Comparison of ENCODE assay signal across 13 cellular contexts in genomic region chr20:58853976-58854637, GRCh38. TPM values are rescaled to one million over a fixed set of nuclear protein-coding genes. Genes with fewer than 3 reads are reported as not detected.
DNase-seq lines count a peak whose midpoint lies in the region; ATAC-seq and TF ChIP-seq lines count a peak whose summit lies in the region.
"Had no signal": no experiment of that assay in that cellular context is flagged by ENCODE, and none has a peak within 500 bp of the region (broad histone marks: within the 10 kb centered on the region; RNA-seq: fewer than 3 reads in every experiment).

No MANE protein-coding gene starts in this region.

- H3K4me1 Mint-ChIP-seq in natural killer cell = peaks cover 0 to 25% of the 10 kb centered on the region in 2 donors
- peaks cover 8 to 18% of the 10 kb centered on the region in 2 donors for H3K4me1 Mint-ChIP-seq in natural killer cell treated with Interleukin-12 subunit alpha and Interleukin-12 subunit beta and Interleukin-15 and Interleukin-18, amount 100 ng/mL, for 72 hours (ENCODE audit: low read depth in 2 of 2)
- peaks cover 39% of the 10 kb centered on the region for H3K4me1 Mint-ChIP-seq in central memory CD8-positive, alpha-beta T cell
- H3K4me1 Mint-ChIP-seq in naive thymus-derived CD8-positive, alpha-beta T cell = peaks cover 18 to 45% (median 27%) of the 10 kb centered on the region in 4 donors

- peaks cover 53 to 72% of the 10 kb centered on the region in 2 donors for H3K27me3 Mint-ChIP-seq in natural killer cell (ENCODE audit: low read depth in 2 of 2)
- H3K27me3 Mint-ChIP-seq in natural killer cell treated with Interleukin-12 subunit alpha and Interleukin-12 subunit beta and Interleukin-15 and Interleukin-18, amount 100 ng/mL, for 72 hours = peaks cover 44 to 49% of the 10 kb centered on the region in 2 donors
- H3K27me3 Mint-ChIP-seq in central memory CD8-positive, alpha-beta T cell = peaks cover 86% of the 10 kb centered on the region
- peaks cover 11 to 89% (median 47%) of the 10 kb centered on the region in 5 donors for H3K27me3 Mint-ChIP-seq in naive thymus-derived CD8-positive, alpha-beta T cell

- no peak overlapping the region for H3K27ac Mint-ChIP-seq in natural killer cell
- H3K27ac Mint-ChIP-seq in natural killer cell treated with Interleukin-12 subunit alpha and Interleukin-12 subunit beta and Interleukin-15 and Interleukin-18, amount 100 ng/mL, for 72 hours = no peak overlapping the region
- no peak overlapping the region for H3K27ac Mint-ChIP-seq in central memory CD8-positive, alpha-beta T cell (ENCODE audit: low read depth)
- H3K27ac Mint-ChIP-seq in naive thymus-derived CD8-positive, alpha-beta T cell = no peak overlapping the region
- H3K27ac Mint-ChIP-seq: CD4-positive, CD25-positive, alpha-beta regulatory T cell had no signal

- no peaks in the 10 kb centered on the region for H3K36me3 Mint-ChIP-seq in natural killer cell
- H3K36me3 Mint-ChIP-seq in natural killer cell treated with Interleukin-12 subunit alpha and Interleukin-12 subunit beta and Interleukin-15 and Interleukin-18, amount 100 ng/mL, for 72 hours = no peaks in the 10 kb centered on the region
- H3K36me3 Mint-ChIP-seq in central memory CD8-positive, alpha-beta T cell (ENCODE audit: insufficient read depth) = peaks cover 5% of the 10 kb centered on the region
- no peaks in the 10 kb centered on the region for H3K36me3 Mint-ChIP-seq in naive thymus-derived CD8-positive, alpha-beta T cell
- H3K36me3 Mint-ChIP-seq: CD4-positive, CD25-positive, alpha-beta regulatory T cell had no signal

- TF ChIP-seq CTCF in natural killer cell (IDR thresholded peaks at IDR 0.05) = no peak
- TF ChIP-seq CTCF in GM10248 (IDR thresholded peaks at IDR 0.05; ENCODE audit: control extremely low read depth, extremely low read depth, low read depth, missing control alignments) = no peak

- no peaks in the 10 kb centered on the region for H3K9me3 Mint-ChIP-seq in natural killer cell
- H3K9me3 Mint-ChIP-seq in natural killer cell treated with Interleukin-12 subunit alpha and Interleukin-12 subunit beta and Interleukin-15 and Interleukin-18, amount 100 ng/mL, for 72 hours = no peaks in the 10 kb centered on the region
- H3K9me3 Mint-ChIP-seq in central memory CD8-positive, alpha-beta T cell = no peaks in the 10 kb centered on the region
- H3K9me3 Mint-ChIP-seq in naive thymus-derived CD8-positive, alpha-beta T cell = no peaks in the 10 kb centered on the region

- DNase-seq in natural killer cell (no peak), HuH-7 (ENCODE audit: low spot score) (no peak), GM10248 (ENCODE audit: extremely low spot score) (no peak), glomerular visceral epithelial cell (ENCODE audit: extremely low spot score) (no peak), 8988T (no peak)
- DNase-seq in natural killer cell treated with Interleukin-12 subunit alpha and Interleukin-12 subunit beta and Interleukin-15 and Interleukin-18, amount 100 ng/mL, for 72 hours (ENCODE audit: low spot score) = no peak
- no peak for DNase-seq in central memory CD8-positive, alpha-beta T cell (ENCODE audit: low spot score in 2 of 2)
- no peak for DNase-seq in naive thymus-derived CD8-positive, alpha-beta T cell
- DNase-seq: activated CD4-positive, alpha-beta T cell treated with anti-CD3 and anti-CD28 coated beads for 4 hours; anterior cingulate cortex; CD4-positive, CD25-positive, alpha-beta regulatory T cell; SJCRH30 had no signal

- CTCF ChIA-PET in GM10248 (lab: Yijun Ruan, JAX) = no interaction called here

- POLR2A ChIA-PET in naive thymus-derived CD8-positive, alpha-beta T cell (lab: Charles Lee) = interaction anchor here (0.6 to 2.0 kb wide), 2 partner anchors 8 to 10 kb away, joined by 3 to 5 read pairs; no protein-coding TSS in a partner anchor
- POLR2A ChIA-PET in GM10248 (lab: Yijun Ruan, JAX) = no interaction called here

- intact Hi-C loops in natural killer cell (cut with micrococcal nuclease) = loop anchor here (5.0 kb wide), 1 partner anchor 202 kb away; the partner anchor contains the start of gene STX16

- peak overlapping the region; percentile 25 for H3K4me3 Mint-ChIP-seq in natural killer cell
- H3K4me3 Mint-ChIP-seq in natural killer cell treated with Interleukin-12 subunit alpha and Interleukin-12 subunit beta and Interleukin-15 and Interleukin-18, amount 100 ng/mL, for 72 hours = no peak overlapping the region
- peak overlapping the region; percentile 59 for H3K4me3 Mint-ChIP-seq in central memory CD8-positive, alpha-beta T cell
- H3K4me3 Mint-ChIP-seq in naive thymus-derived CD8-positive, alpha-beta T cell = peak overlapping the region in 8 of 10 donors; percentile 62 to 85 (median 72)

- no peak for ATAC-seq in natural killer cell
- no peak for ATAC-seq in natural killer cell treated with Interleukin-12 subunit alpha and Interleukin-12 subunit beta and Interleukin-15 and Interleukin-18, amount 100 ng/mL, for 72 hours
- ATAC-seq in central memory CD8-positive, alpha-beta T cell (replicated peaks; ENCODE audit: extremely low read depth, poor library complexity, severe bottlenecking) = no peak
- no peak for ATAC-seq in naive thymus-derived CD8-positive, alpha-beta T cell
- ATAC-seq: sciatic nerve had no signal

RNA-seq across cellular contexts. Expression of gene GNAS, which starts 1.6 kb away (rescaled TPM):
- 100 to 1,000 TPM; 530 to 823 (median 582) TPM for total RNA-seq in natural killer cell
- total RNA-seq in natural killer cell treated with Interleukin-12 subunit alpha and Interleukin-12 subunit beta and Interleukin-15 and Interleukin-18, amount 100 ng/mL, for 72 hours = 100 to 1,000 TPM; 459 to 740 TPM
- 100 to 1,000 TPM; 695 to 756 TPM for total RNA-seq in naive thymus-derived CD8-positive, alpha-beta T cell
- polyA plus RNA-seq in naive thymus-derived CD8-positive, alpha-beta T cell = 100 to 1,000 TPM; 155 to 247 (median 169) TPM

RNA-seq across cellular contexts. Expression of gene GNAS-AS1, which starts 3.4 kb away (rescaled TPM):
- total RNA-seq in natural killer cell = under 1 TPM in 2 of 3 donors, not detected in 1; 0.60 to 0.66 TPM
- 1 to 10 TPM in 1 of 2 donors, under 1 TPM in 1; 0.29 to 4.7 TPM for total RNA-seq in natural killer cell treated with Interleukin-12 subunit alpha and Interleukin-12 subunit beta and Interleukin-15 and Interleukin-18, amount 100 ng/mL, for 72 hours
- 1 to 10 TPM; 1.3 TPM for total RNA-seq in naive thymus-derived CD8-positive, alpha-beta T cell
- under 1 TPM in 1 of 3 donors, not detected in 2; 0.14 TPM for polyA plus RNA-seq in naive thymus-derived CD8-positive, alpha-beta T cell
- total RNA-seq: SJCRH30 had no signal
- polyA plus RNA-seq: CD4-positive, CD25-positive, alpha-beta regulatory T cell had no signal
